Comparison of ENCODE assay signal across 8 cellular contexts in genomic region chrX:49002091-49002935, GRCh38. TPM values are rescaled to one million over a fixed set of nuclear protein-coding genes. Genes with fewer than 3 reads are reported as not detected.
DNase-seq lines count a peak whose midpoint lies in the region; ATAC-seq, FAIRE-seq and TF ChIP-seq lines count a peak whose summit lies in the region.

Gene GRIPAP1, minus strand, starts transcription at chrX:49002264. Its CDS starts 35 bp downstream, at chrX:49002229.

- no peaks in the 10 kb centered on the region for H3K27me3 Mint-ChIP-seq in T-helper 1 cell treated with Interleukin-12 subunit alpha and Interleukin-12 subunit beta and Interleukin-4 antibody, amounts not matched to agents 30 μg/mL and 1 μg/mL, for 36 hours (ENCODE audit: low read depth)

- 2% methylated on average over 32 of the region's 38 CpGs for WGBS in prostate gland
- WGBS in urinary bladder, result under 1% methylated on average over 38 of the region's 38 CpGs

- TF ChIP-seq CTCF in left ventricle myocardium inferior (IDR thresholded peaks at IDR 0.05; ENCODE audit: borderline replicate concordance) (no peak), prostate gland (IDR thresholded peaks at IDR 0.05) (no peak)

- peaks cover 23% of the 10 kb centered on the region for H3K36me3 Mint-ChIP-seq in T-helper 1 cell treated with Interleukin-12 subunit alpha and Interleukin-12 subunit beta and Interleukin-4 antibody, amounts not matched to agents 30 μg/mL and 1 μg/mL, for 36 hours (ENCODE audit: low read depth)

- TF ChIP-seq POLR2A in GM12891 (IDR thresholded peaks at IDR 0.05; ENCODE audit: low read depth, low read length) (peak; percentile 83), prostate gland (IDR thresholded peaks at IDR 0.05) (peak; percentile 56)

- peak within 1 kb of the TSS; percentile 98 for H3K27ac Mint-ChIP-seq in T-helper 1 cell treated with Interleukin-12 subunit alpha and Interleukin-12 subunit beta and Interleukin-4 antibody, amounts not matched to agents 30 μg/mL and 1 μg/mL, for 36 hours

- H3K4me3 Mint-ChIP-seq in T-helper 1 cell treated with Interleukin-12 subunit alpha and Interleukin-12 subunit beta and Interleukin-4 antibody, amounts not matched to agents 30 μg/mL and 1 μg/mL, for 36 hours, result peak within 1 kb of the TSS; percentile 100

- ATAC-seq in HG02798 (IDR thresholded peaks at IDR 0.05; ENCODE audit: poor library complexity, unreplicated experiment), result peak; percentile 86

- peak; percentile 42 for DNase-seq in GM12891 (ENCODE audit: insufficient read length, low spot score)
- peak; percentile 84 for DNase-seq in NCI-H146 (lab: John Stamatoyannopoulos, UW)
- DNase-seq in amniotic stem cell (lab: John Stamatoyannopoulos, UW), result peak; percentile 53
- peak; percentile 67 for DNase-seq in left ventricle myocardium inferior
- peak; percentile 46 for DNase-seq in prostate gland (ENCODE audit: low spot score)

- peak; percentile 96 for FAIRE-seq in GM12891 (lab: Jason Lieb, UNC)

- no peaks in the 10 kb centered on the region for H3K27me3 ChIP-seq in left ventricle myocardium inferior (ENCODE audit: low read depth)
- H3K27me3 ChIP-seq in prostate gland (replicated peaks; ENCODE audit: insufficient read depth), result no peaks in the 10 kb centered on the region

- H3K36me3 ChIP-seq in left ventricle myocardium inferior, result peaks cover 6% of the 10 kb centered on the region
- no peaks in the 10 kb centered on the region for H3K36me3 ChIP-seq in prostate gland
- no peaks in the 10 kb centered on the region for H3K36me3 ChIP-seq in urinary bladder (ENCODE audit: insufficient read depth)

- peaks cover 24% of the 10 kb centered on the region for H3K4me1 Mint-ChIP-seq in T-helper 1 cell treated with Interleukin-12 subunit alpha and Interleukin-12 subunit beta and Interleukin-4 antibody, amounts not matched to agents 30 μg/mL and 1 μg/mL, for 36 hours (ENCODE audit: low read depth)

- H3K4me1 ChIP-seq in left ventricle myocardium inferior (peaks cover 7% of the 10 kb centered on the region), prostate gland (replicated peaks) (no peaks in the 10 kb centered on the region), urinary bladder (ENCODE audit: insufficient read depth) (no peaks in the 10 kb centered on the region)

- H3K27ac ChIP-seq in left ventricle myocardium inferior (replicated peaks) (peak within 1 kb of the TSS; percentile 85), prostate gland (peak within 1 kb of the TSS; percentile 79 to 83), urinary bladder (ENCODE audit: low read depth) (peak within 1 kb of the TSS; percentile 87)

- H3K9me3 ChIP-seq in left ventricle myocardium inferior (replicated peaks), result no peaks in the 10 kb centered on the region
- no peaks in the 10 kb centered on the region for H3K9me3 ChIP-seq in prostate gland

- intact Hi-C loops in left ventricle myocardium inferior (cut with micrococcal nuclease), result no loop called here
- intact Hi-C loops in prostate gland (cut with DNase I), result loop anchor here (5.0 kb wide), 1 partner anchor 40 kb away; the partner anchor contains the start of gene TFE3

- H3K9me3 Mint-ChIP-seq in T-helper 1 cell treated with Interleukin-12 subunit alpha and Interleukin-12 subunit beta and Interleukin-4 antibody, amounts not matched to agents 30 μg/mL and 1 μg/mL, for 36 hours, result no peaks in the 10 kb centered on the region

- H3K4me3 ChIP-seq in left ventricle myocardium inferior (peak within 1 kb of the TSS; percentile 78), prostate gland (peak within 1 kb of the TSS; percentile 54), urinary bladder (ENCODE audit: low read depth, low read length) (peak within 1 kb of the TSS; percentile 70)

TF ChIP-seq in GM12891, 5 proteins besides CTCF, POLR2A, EP300 and RAD21:
- TF ChIP-seq POU2F2 (IDR thresholded peaks at IDR 0.05; ENCODE audit: low read depth, low read length) (peak; percentile 51; the same call in 1 of the 2 replicates), POLR2AphosphoS5 (IDR thresholded peaks at IDR 0.05; ENCODE audit: low read depth, low read length) (peak; percentile 82), SPI1 (IDR thresholded peaks at IDR 0.05; ENCODE audit: low read depth, low read length) (no peak), TAF1 (IDR thresholded peaks at IDR 0.05; ENCODE audit: low read depth, low read length) (peak; percentile 98), PAX5 (IDR thresholded peaks at IDR 0.05; ENCODE audit: insufficient read depth, low read length, severe bottlenecking) (no peak)
TF ChIP-seq in GM12891: peak in this region for 3.

RNA-seq across cellular contexts. Expression of gene GRIPAP1, which starts in this region (rescaled TPM):
- 34.4 TPM for polyA plus RNA-seq in GM12891 (2012; ENCODE audit: low read depth, missing spikeins)
- total RNA-seq in left ventricle myocardium inferior (20.7 TPM), prostate gland (10 to 100 TPM; 26.9 to 62.4 TPM), urinary bladder (16.1 TPM)
- 27.9 TPM for polyA plus RNA-seq in urinary bladder

Comparison
In these comparisons a context has a peak if more than half of its experiments do, and no peak if none do; other contexts are left out.
1. Peak in every context shown above with its lines: DNase-seq, ATAC-seq, H3K4me3 ChIP-seq and H3K27ac ChIP-seq.